24 cellular contexts compared by ENCODE assay signal in the genomic region with DNA sequence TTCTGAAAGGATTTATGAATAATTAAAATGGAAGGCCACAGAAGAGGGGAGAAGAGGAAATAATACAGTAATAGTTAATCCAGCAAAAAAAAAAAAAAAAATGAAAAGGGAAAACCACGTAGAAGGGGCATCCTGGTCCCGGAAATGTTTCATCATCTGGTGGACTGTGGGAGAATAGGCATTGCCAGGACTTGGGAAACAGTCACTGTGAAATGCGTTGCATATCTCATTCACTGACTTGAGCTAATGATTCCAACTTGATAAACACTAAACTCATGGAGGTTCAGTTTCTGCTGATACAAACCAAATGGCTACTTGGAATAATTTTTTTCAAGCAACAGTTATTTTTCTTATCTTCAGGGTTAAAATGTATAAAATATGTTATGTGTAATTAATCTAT. TPM values are rescaled to one million over a fixed set of nuclear protein-coding genes. Genes with fewer than 3 reads are reported as not detected.
"Had no signal": no experiment of that assay in that cellular context is flagged by ENCODE, and none has a peak within 500 bp of the region (broad histone marks: within the 10 kb centered on the region; RNA-seq: fewer than 3 reads in every experiment).

No MANE protein-coding gene starts in this region.

- DNase-seq: activated CD4-positive, alpha-beta memory T cell treated with anti-CD3 and anti-CD28 coated beads, Interleukin-2, amount 10 ng/mL, durations not matched to agents 7 days and 5 days; activated CD4-positive, alpha-beta T cell treated with anti-CD3 and anti-CD28 coated beads for 48 hours; activated CD4-positive, CD25-positive, alpha-beta regulatory T cell; activated effector memory CD4-positive, alpha-beta T cell treated with Interleukin-2 at 50 U/mL for 16 hours; activated naive CD4-positive, alpha-beta T cell treated with anti-CD3 and anti-CD28 coated beads for 36 hours; activated naive CD8-positive, alpha-beta T cell treated with anti-CD3 and anti-CD28 coated beads, Interleukin-2, amount 10 ng/mL, durations not matched to agents 7 days and 5 days; activated T-cell treated with anti-CD3 and anti-CD28 coated beads, Interleukin-2, amount 50 U/mL, for 72 hours; effector CD4-positive, alpha-beta T cell; heart right ventricle; islet precursor cell; left colon; naive thymus-derived CD4-positive, alpha-beta T cell; stimulated activated CD4-positive, alpha-beta T cell treated with anti-CD3 and anti-CD28 coated beads, Interleukin-12 subunit alpha, Interleukin-12 subunit beta, amount 100 ng/mL, for 4 hours; stimulated activated CD4-positive, alpha-beta T cell treated with anti-CD3 and anti-CD28 coated beads, Interleukin-4, amount 100 ng/mL, for 4 hours; stimulated activated naive CD8-positive, alpha-beta T cell treated with anti-CD3 and anti-CD28 coated beads, Interleukin-15, Interleukin-2, amounts not matched to agents 100 U/mL and 50 U/mL, for 24 hours; substantia nigra; T1000; tibial artery had no signal

- H3K36me3 ChIP-seq: heart right ventricle, tibial artery had no signal

- H3K4me1 ChIP-seq: heart right ventricle, tibial artery had no signal

- H3K27me3 ChIP-seq: heart right ventricle, tibial artery had no signal

- H3K27ac ChIP-seq: heart right ventricle, tibial artery had no signal

- H3K4me3 ChIP-seq: heart right ventricle, tibial artery had no signal

- ATAC-seq: activated T-cell treated with anti-CD3 and anti-CD28 coated beads, Interleukin-2, amount 50 U/mL, for 72 hours; heart right ventricle; left colon; naive thymus-derived CD4-positive, alpha-beta T cell; stimulated activated naive CD8-positive, alpha-beta T cell treated with anti-CD3 and anti-CD28 coated beads, Interleukin-15, Interleukin-2, amounts not matched to agents 100 U/mL and 50 U/mL, for 24 hours had no signal

RNA-seq across cellular contexts. Expression of gene XCR1, which starts 3.2 kb away (rescaled TPM):
- total RNA-seq: activated CD4-positive, alpha-beta memory T cell treated with anti-CD3 and anti-CD28 coated beads, Interleukin-2, amount 10 ng/mL, durations not matched to agents 7 days and 5 days; activated naive CD4-positive, alpha-beta T cell treated with anti-CD3 and anti-CD28 coated beads for 36 hours; activated naive CD8-positive, alpha-beta T cell treated with anti-CD3 and anti-CD28 coated beads, Interleukin-2, amount 10 ng/mL, durations not matched to agents 7 days and 5 days; activated T-cell treated with anti-CD3 and anti-CD28 coated beads, Interleukin-2, amount 50 U/mL, for 72 hours; cardiac septum; chondrocyte; epithelial cell of proximal tubule; neural crest cell; osteocyte; progenitor cell of endocrine pancreas had no signal
- polyA plus RNA-seq: naive thymus-derived CD4-positive, alpha-beta T cell had no signal
